9 cellular contexts compared by ENCODE assay signal in the genomic region with DNA sequence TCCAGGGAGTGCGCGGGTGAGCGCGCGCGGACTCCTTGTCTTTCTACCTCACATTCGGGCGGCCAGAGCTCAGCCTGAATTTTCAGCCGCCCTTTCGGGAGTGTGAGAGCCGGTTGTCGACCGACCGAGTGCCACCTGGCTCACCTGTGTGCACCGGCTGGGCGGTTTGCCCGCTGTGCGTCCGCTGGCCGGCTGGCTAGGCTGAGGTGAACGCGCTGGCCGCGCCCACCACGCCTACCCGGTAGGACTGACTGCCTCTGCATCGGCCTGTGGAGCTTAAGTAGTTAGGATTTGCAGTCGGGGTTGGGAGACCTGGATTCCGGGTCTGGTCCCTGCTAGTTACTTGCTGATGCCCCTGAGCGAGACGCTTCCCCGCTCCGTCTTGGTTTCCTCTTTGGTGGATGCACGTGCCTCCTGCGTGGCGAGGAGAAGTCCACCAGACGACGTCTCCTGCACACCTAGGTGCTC. TPM values are rescaled to one million over a fixed set of nuclear protein-coding genes. Genes with fewer than 3 reads are reported as not detected.
DNase-seq lines count a peak whose midpoint lies in the region; ATAC-seq and TF ChIP-seq lines count a peak whose summit lies in the region.
"Had no signal": no experiment of that assay in that cellular context is flagged by ENCODE, and none has a peak within 500 bp of the region (broad histone marks: within the 10 kb centered on the region; RNA-seq: fewer than 3 reads in every experiment).

No MANE protein-coding gene starts in this region.

- peak overlapping the region; percentile 95 for H3K27ac ChIP-seq in PC-9

- peak; percentile 13 for DNase-seq in activated CD4-positive, alpha-beta T cell treated with anti-CD3 and anti-CD28 coated beads for 36 hours
- no peak for DNase-seq in activated CD4-positive, alpha-beta T cell treated with anti-CD3 and anti-CD28 coated beads for 1 hour
- peak; percentile 66 to 81 for DNase-seq in PC-9
- DNase-seq in effector memory CD8-positive, alpha-beta T cell: no peak
- no peak for DNase-seq in naive B cell
- DNase-seq in COLO829 (ENCODE audit: low spot score): no peak

- peak overlapping the region; percentile 96 for H3K4me2 ChIP-seq in PC-9

- intact Hi-C loops in activated CD4-positive, alpha-beta T cell treated with anti-CD3 and anti-CD28 coated beads for 36 hours (cut with DNase I, micrococcal nuclease): loop anchor here in 1 of 2 experiments (1.0 to 2.0 kb wide), 2 partner anchors 44 to 133 kb away; no protein-coding TSS in a partner anchor
- intact Hi-C loops in PC-9 (cut with micrococcal nuclease; ENCODE audit: unreplicated experiment): loop anchor here (1.0 to 2.0 kb wide), 2 partner anchors 14 to 25 kb away; no protein-coding TSS in a partner anchor

- TSS peak; percentile 54 for BruUV-seq in PC-9 (replicated peaks; lab: Mats Ljungman, UMichigan)

- no peaks in the 10 kb centered on the region for H3K36me3 Mint-ChIP-seq in activated CD4-positive, alpha-beta T cell treated with anti-CD3 and anti-CD28 coated beads for 36 hours (ENCODE audit: low read depth)
- H3K36me3 Mint-ChIP-seq in effector memory CD8-positive, alpha-beta T cell (ENCODE audit: insufficient read depth): peaks cover 14% of the 10 kb centered on the region
- H3K36me3 Mint-ChIP-seq in naive B cell: no peaks in the 10 kb centered on the region
- H3K36me3 Mint-ChIP-seq: activated naive CD4-positive, alpha-beta T cell treated with anti-CD3 and anti-CD28 coated beads, Interleukin-2, amount 50 U/mL, for 72 hours had no signal

- H4K20me1 ChIP-seq in PC-9 (ENCODE audit: insufficient read depth): no peaks in the 10 kb centered on the region; the same call in 1 of the 2 replicates

- peaks cover 4% of the 10 kb centered on the region for H3K27me3 Mint-ChIP-seq in activated CD4-positive, alpha-beta T cell treated with anti-CD3 and anti-CD28 coated beads for 36 hours
- peaks cover 0 to 17% of the 10 kb centered on the region in 2 donors for H3K27me3 Mint-ChIP-seq in effector memory CD8-positive, alpha-beta T cell
- H3K27me3 Mint-ChIP-seq in naive B cell: peaks cover 17 to 38% (median 37%) of the 10 kb centered on the region in 3 donors

- peaks cover 59% of the 10 kb centered on the region for H3F3A ChIP-seq in PC-9 (ENCODE audit: insufficient read depth, low read depth)

- H3K27ac Mint-ChIP-seq in activated CD4-positive, alpha-beta T cell treated with anti-CD3 and anti-CD28 coated beads for 36 hours: no peak overlapping the region
- H3K27ac Mint-ChIP-seq in effector memory CD8-positive, alpha-beta T cell: peak overlapping the region in 1 of 2 donors; percentile 81
- H3K27ac Mint-ChIP-seq in naive B cell: peak overlapping the region in 1 of 6 donors; percentile 85
- H3K27ac Mint-ChIP-seq: activated naive CD4-positive, alpha-beta T cell treated with anti-CD3 and anti-CD28 coated beads, Interleukin-2, amount 50 U/mL, for 72 hours had no signal

- no peak for TF ChIP-seq CTCF in PC-9 (conservative IDR thresholded peaks at IDR 0.05)

- H3K4me1 Mint-ChIP-seq in activated CD4-positive, alpha-beta T cell treated with anti-CD3 and anti-CD28 coated beads for 36 hours: peaks cover 13% of the 10 kb centered on the region
- H3K4me1 Mint-ChIP-seq in effector memory CD8-positive, alpha-beta T cell (ENCODE audit: low read depth in 2 of 2): peaks cover 12 to 23% of the 10 kb centered on the region in 2 donors
- peaks cover 6 to 17% (median 9%) of the 10 kb centered on the region in 3 donors for H3K4me1 Mint-ChIP-seq in naive B cell

- H3K9me3 ChIP-seq in PC-9 (ENCODE audit: insufficient read depth, low read depth): no peaks in the 10 kb centered on the region

- CTCF ChIA-PET in activated CD4-positive, alpha-beta T cell treated with anti-CD3 and anti-CD28 coated beads for 36 hours (lab: Charles Lee): interaction anchor here (0.7 to 1.9 kb wide), 4 partner anchors 17 to 1822 kb away, joined by 3 to 7 read pairs (median 4); no protein-coding TSS in a partner anchor
- CTCF ChIA-PET in PC-9 (lab: Charles Lee): interaction anchor here (0.5 to 4.2 kb wide), 3 partner anchors 13 to 56 kb away, joined by 5 to 33 read pairs (median 11); no protein-coding TSS in a partner anchor

- H3K79me2 ChIP-seq in PC-9 (ENCODE audit: low read depth): peaks cover 54% of the 10 kb centered on the region

- H3K36me3 ChIP-seq in PC-9 (ENCODE audit: low read depth): peaks cover 14% of the 10 kb centered on the region

- peak overlapping the region; percentile 81 for H3K4me3 ChIP-seq in PC-9

- POLR2A ChIA-PET in activated CD4-positive, alpha-beta T cell treated with anti-CD3 and anti-CD28 coated beads for 36 hours (lab: Charles Lee): no interaction called here
- POLR2A ChIA-PET in PC-9 (lab: Charles Lee; ENCODE audit: unreplicated experiment): interaction anchor here (0.6 to 0.7 kb wide), 2 partner anchors 45 to 821 kb away, joined by 3 to 6 read pairs; no protein-coding TSS in a partner anchor

- no peaks in the 10 kb centered on the region for H3K27me3 ChIP-seq in PC-9 (ENCODE audit: insufficient read depth, low read depth)

- H3K9me3 Mint-ChIP-seq in activated CD4-positive, alpha-beta T cell treated with anti-CD3 and anti-CD28 coated beads for 36 hours (ENCODE audit: low read depth): no peaks in the 10 kb centered on the region
- H3K9me3 Mint-ChIP-seq in effector memory CD8-positive, alpha-beta T cell: no peaks in the 10 kb centered on the region
- no peaks in the 10 kb centered on the region for H3K9me3 Mint-ChIP-seq in naive B cell
- H3K9me3 Mint-ChIP-seq: activated naive CD4-positive, alpha-beta T cell treated with anti-CD3 and anti-CD28 coated beads, Interleukin-2, amount 50 U/mL, for 72 hours had no signal

- H3K4me1 ChIP-seq in PC-9 (replicated peaks; ENCODE audit: insufficient read depth): peaks cover 87% of the 10 kb centered on the region

- peak overlapping the region; percentile 76 for H2AFZ ChIP-seq in PC-9

- no peak for ATAC-seq in activated CD4-positive, alpha-beta T cell treated with anti-CD3 and anti-CD28 coated beads for 36 hours
- ATAC-seq in effector memory CD8-positive, alpha-beta T cell (replicated peaks): peak; percentile 33
- ATAC-seq in naive B cell (ENCODE audit: low read depth in 2 of 2) (peak in 1 of 2 donors; percentile 11), HG02884 (IDR thresholded peaks at IDR 0.05; ENCODE audit: unreplicated experiment) (no peak), HG03045 (IDR thresholded peaks at IDR 0.05; ENCODE audit: unreplicated experiment) (no peak)

- H3K4me3 Mint-ChIP-seq in activated CD4-positive, alpha-beta T cell treated with anti-CD3 and anti-CD28 coated beads for 36 hours: peak overlapping the region; percentile 75
- H3K4me3 Mint-ChIP-seq in effector memory CD8-positive, alpha-beta T cell: peak overlapping the region; percentile 85 to 89
- peak overlapping the region; percentile 76 to 93 (median 86) for H3K4me3 Mint-ChIP-seq in naive B cell

- H3K9me2 ChIP-seq in PC-9 (ENCODE audit: insufficient read depth): no peaks in the 10 kb centered on the region

RNA-seq across cellular contexts. Expression of a gene that starts 0.6 kb away (rescaled TPM):
- under 1 TPM; 0.85 to 0.91 TPM for total RNA-seq in activated CD4-positive, alpha-beta T cell treated with anti-CD3 and anti-CD28 coated beads for 36 hours
- 97.0 and 108 TPM in 2 replicates for total RNA-seq in PC-9 (2021)
- polyA plus RNA-seq in naive B cell (ENCODE audit: low read depth in 6 of 6): under 1 TPM in 1 of 6 donors, not detected in 5; 0.16 TPM

RNA-seq across cellular contexts. Expression of a gene that starts 35.1 kb away (rescaled TPM):
- not detected for total RNA-seq in activated CD4-positive, alpha-beta T cell treated with anti-CD3 and anti-CD28 coated beads for 36 hours
- total RNA-seq in PC-9 (2021): 0.23 TPM in 1 of 2 replicates, not detected in the other
- polyA plus RNA-seq in naive B cell (ENCODE audit: low read depth in 6 of 6): under 1 TPM in 2 of 6 donors, not detected in 4; 0.34 to 0.38 TPM

Comparison
In these comparisons a context has a peak if more than half of its experiments do, and no peak if none do; other contexts are left out.
1. DNase-seq: peak in activated CD4-positive, alpha-beta T cell treated with anti-CD3 and anti-CD28 coated beads for 36 hours (single experiment) and PC-9 (2 of 2); none in activated CD4-positive, alpha-beta T cell treated with anti-CD3 and anti-CD28 coated beads for 1 hour (single experiment), effector memory CD8-positive, alpha-beta T cell (0 of 3), naive B cell (single experiment) and COLO829 (single experiment).
2. RNA of a gene that starts 0.6 kb away (total RNA-seq): 97.0 to 108 TPM in PC-9; 0.85 to 0.91 TPM in activated CD4-positive, alpha-beta T cell treated with anti-CD3 and anti-CD28 coated beads for 36 hours; every median in the first group is over 10 times any median in the second.
3. Peak in every context shown above with its lines, with median percentiles within 50 percentile points of each other: H3K4me3 Mint-ChIP-seq.